20 cellular contexts compared by ENCODE assay signal in the genomic region with DNA sequence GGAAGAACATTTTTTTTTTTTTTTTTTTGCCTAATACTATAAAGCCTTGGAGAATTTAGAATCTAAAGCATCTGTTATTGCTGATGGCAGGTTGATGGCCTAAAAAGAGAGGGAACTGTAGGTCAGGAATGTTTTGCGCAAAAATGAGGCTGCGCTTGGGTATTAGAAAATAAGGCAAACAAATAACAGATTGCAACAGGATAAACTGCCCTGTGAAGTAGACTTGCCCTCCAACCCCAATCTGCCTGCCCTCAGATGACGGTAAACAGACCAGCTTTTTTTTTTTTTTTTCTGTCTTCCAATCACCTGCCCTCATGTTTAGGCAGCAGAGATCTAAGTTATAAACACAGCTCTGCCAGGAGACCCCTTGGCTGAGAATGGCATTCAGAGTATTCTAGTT. TPM values are rescaled to one million over a fixed set of nuclear protein-coding genes. Genes with fewer than 3 reads are reported as not detected.
DNase-seq lines count a peak whose midpoint lies in the region; ATAC-seq and TF ChIP-seq lines count a peak whose summit lies in the region.
"Had no signal": no experiment of that assay in that cellular context is flagged by ENCODE, and none has a peak within 500 bp of the region (broad histone marks: within the 10 kb centered on the region; RNA-seq: fewer than 3 reads in every experiment).

No MANE protein-coding gene starts in this region.

- H3K79me2 ChIP-seq in H9 (ENCODE audit: insufficient read depth, low read length): peaks cover 5% of the 10 kb centered on the region

- H3K27me3 Mint-ChIP-seq in WTC11 (ENCODE audit: low read depth): no peaks in the 10 kb centered on the region
- no peaks in the 10 kb centered on the region for H3K27me3 Mint-ChIP-seq in H9 (ENCODE audit: low read depth)

- H3K9me3 Mint-ChIP-seq in WTC11 (no peaks in the 10 kb centered on the region), H9 (no peaks in the 10 kb centered on the region)

- CTCF ChIA-PET in HEK293 (lab: Yijun Ruan, JAX) (interaction anchor here (0.6 to 11.9 kb wide), 3 partner anchors 25 to 648 kb away, joined by 3 to 406 read pairs (median 3); a partner anchor contains a TSS), WTC11 (lab: Charles Lee) (interaction anchor here (1.1 to 5.9 kb wide), 3 partner anchors 52 to 86 kb away, joined by 4 to 178 read pairs (median 99); a partner anchor contains a TSS)

- peak; percentile 75 for DNase-seq in NCI-H2227 treated with DMSO at 0.1 percent for 48 hours (lab: John Stamatoyannopoulos, UW)
- no peak for DNase-seq in WTC11 (ENCODE audit: low spot score)
- peak in 2 of 3 donors; percentile 69 to 81 for DNase-seq in right lobe of liver
- DNase-seq in SKM-1 (lab: John Stamatoyannopoulos, UW; ENCODE audit: unreplicated experiment): no peak
- no peak for DNase-seq in body of pancreas
- DNase-seq in Kasumi-1 (lab: John Stamatoyannopoulos, UW): no peak
- no peak for DNase-seq in H9
- DNase-seq: C1 segment of cervical spinal cord; GF-D8; IMR-90; Karpas-422; MM.1S; NCI-H1092 treated with DMSO at 0.1 percent for 48 hours; NCI-H187 treated with DMSO at 0.1 percent for 48 hours; NCI-H510A treated with DMSO at 0.1 percent for 48 hours; NK-92 treated with Interleukin-12 subunit alpha and Interleukin-12 subunit beta, amount 100 ng/mL, for 24 hours; PC-9 had no signal

- no peaks in the 10 kb centered on the region for H3K9me3 ChIP-seq in HEK293 (ENCODE audit: control insufficient read depth, insufficient read depth, low read depth, low read length)
- no peaks in the 10 kb centered on the region for H3K9me3 ChIP-seq in right lobe of liver
- no peaks in the 10 kb centered on the region for H3K9me3 ChIP-seq in body of pancreas
- H3K9me3 ChIP-seq in H9 (ENCODE audit: control insufficient read depth, low read depth, low read length): no peaks in the 10 kb centered on the region
- H3K9me3 ChIP-seq: A549, SJSA1 had no signal

- H3K27ac ChIP-seq in HEK293 (ENCODE audit: extremely low read depth, low read depth, low read length) (no peak overlapping the region), right lobe of liver (peak overlapping the region; percentile 35 to 90 (median 82)), body of pancreas (no peak overlapping the region), H9 (ENCODE audit: insufficient read length, low read depth, low read length) (no peak overlapping the region)
- H3K27ac ChIP-seq: PC-9, SJSA1 had no signal

- H3K4me3 ChIP-seq in HEK293 (ENCODE audit: low read depth, low read length): no peak overlapping the region
- no peak overlapping the region for H3K4me3 ChIP-seq in right lobe of liver
- no peak overlapping the region for H3K4me3 ChIP-seq in body of pancreas
- H3K4me3 ChIP-seq: A549, PC-9, SJSA1 had no signal

- H3K9ac ChIP-seq in H9 (ENCODE audit: extremely low read depth, insufficient read length, low read length): no peak overlapping the region

- no peak overlapping the region for H2AK5ac ChIP-seq in H9 (ENCODE audit: insufficient read length, low read length)

- no peak for ATAC-seq in WTC11
- ATAC-seq in right lobe of liver: peak; percentile 24 to 57 (median 30)
- ATAC-seq in body of pancreas: no peak
- ATAC-seq: A549 had no signal

- H3K4me1 Mint-ChIP-seq in WTC11: peaks cover 33% of the 10 kb centered on the region
- H3K4me1 Mint-ChIP-seq in H9: peaks cover 10 to 18% of the 10 kb centered on the region in 2 experiments

- intact Hi-C loops in right lobe of liver (cut with DNase I): loop anchor here (5.0 kb wide), 2 partner anchors 83 to 88 kb away; a partner anchor contains a TSS
- intact Hi-C loops in body of pancreas (cut with DNase I): loop anchor here (5.0 to 10.0 kb wide), 2 partner anchors 65 to 78 kb away; a partner anchor contains a TSS

- H3K14ac ChIP-seq in H9 (ENCODE audit: insufficient read depth, low read length): no peak overlapping the region

- H2BK20ac ChIP-seq in H9 (ENCODE audit: low read depth, low read length, poor library complexity, severe bottlenecking): no peak overlapping the region

- H4K8ac ChIP-seq in H9 (replicated peaks; ENCODE audit: insufficient read length, low read depth, low read length): no peak overlapping the region

- H3K23me2 ChIP-seq in H9 (ENCODE audit: insufficient read length, low read depth, low read length, poor library complexity, severe bottlenecking): no peaks in the 10 kb centered on the region

- H3K36me3 Mint-ChIP-seq in WTC11 (peaks cover 2% of the 10 kb centered on the region), H9 (ENCODE audit: insufficient read depth in 1 of 3, low read depth in 3 of 3) (peaks cover 0 to 3% (median 2%) of the 10 kb centered on the region in 3 experiments; a peak in 2 of 7 replicates)

- no peak overlapping the region for H3K56ac ChIP-seq in H9 (ENCODE audit: insufficient read length, low read depth, low read length)

- no peak overlapping the region for H2BK5ac ChIP-seq in H9 (ENCODE audit: insufficient read length, low read length)

- no peak overlapping the region for H3K18ac ChIP-seq in H9 (ENCODE audit: insufficient read length, low read depth, low read length)

- no peak overlapping the region for H4K91ac ChIP-seq in H9 (ENCODE audit: insufficient read length, low read depth, low read length)

- no peak overlapping the region for H2AFZ ChIP-seq in H9 (ENCODE audit: low read length)
- H2AFZ ChIP-seq: PC-9 had no signal

- no peak overlapping the region for H2BK15ac ChIP-seq in H9 (ENCODE audit: low read depth, low read length)

- WGBS in right lobe of liver (ENCODE audit: insufficient coverage, low coverage, low lambda C conversion rate, missing lambda C conversion rate): 23% methylated on average over 3 of the region's 3 CpGs
- 75 to 94% methylated on average over 3 of the region's 3 CpGs for WGBS in body of pancreas, 2 donors
- WGBS in H9 (ENCODE audit: extremely low coverage, insufficient read length, low lambda C conversion rate): no CpG with 5 or more reads among the region's 3 CpGs

- H3K4me2 ChIP-seq in H9 (ENCODE audit: insufficient read depth, insufficient read length, low read length): no peak overlapping the region
- H3K4me2 ChIP-seq: A549, PC-9 had no signal

- no peak for TF ChIP-seq CTCF in HEK293 (tag by site-specific recombination; IDR thresholded peaks at IDR 0.05)
- no peak for TF ChIP-seq CTCF in WTC11 (IDR thresholded peaks at IDR 0.05)
- TF ChIP-seq CTCF in right lobe of liver (IDR thresholded peaks at IDR 0.05): no peak
- TF ChIP-seq CTCF in body of pancreas (IDR thresholded peaks at IDR 0.05): no peak
- no peak for TF ChIP-seq CTCF in H9 (conservative IDR thresholded peaks at IDR 0.05)

- H3K36me3 ChIP-seq in HEK293 (ENCODE audit: control insufficient read depth in 2 of 2, insufficient read depth in 1 of 2, low read length in 2 of 2) (no peaks in the 10 kb centered on the region), right lobe of liver (no peaks in the 10 kb centered on the region), body of pancreas (replicated peaks in 1 of 2; ENCODE audit: insufficient read depth in 1 of 2, low read depth in 2 of 2) (no peaks in the 10 kb centered on the region)
- H3K36me3 ChIP-seq: SJSA1 had no signal

- H3K23ac ChIP-seq in H9 (ENCODE audit: insufficient read length, low read depth, low read length): no peak overlapping the region

- H3K27ac Mint-ChIP-seq in WTC11 (no peak overlapping the region), H9 (no peak overlapping the region)

- H3K27me3 ChIP-seq in right lobe of liver (no peaks in the 10 kb centered on the region), body of pancreas (no peaks in the 10 kb centered on the region), H9 (ENCODE audit: insufficient read depth, low read length) (no peaks in the 10 kb centered on the region)
- H3K27me3 ChIP-seq: SJSA1 had no signal

- POLR2A ChIA-PET in HEK293 (lab: Yijun Ruan, JAX): interaction anchor here (0.6 kb wide), 1 partner anchor 111 kb away, joined by 3 read pairs; no protein-coding TSS in a partner anchor
- POLR2A ChIA-PET in WTC11 (lab: Charles Lee): no interaction called here

- H3K4me1 ChIP-seq in HEK293 (ENCODE audit: control insufficient read depth, insufficient read depth, low read length): peaks cover 3% of the 10 kb centered on the region; the same call in 1 of the 2 replicates
- H3K4me1 ChIP-seq in right lobe of liver: peaks cover 0 to 86% (median 41%) of the 10 kb centered on the region in 4 donors
- H3K4me1 ChIP-seq in body of pancreas: peaks cover 19% of the 10 kb centered on the region
- peaks cover 2% of the 10 kb centered on the region; the same call in 1 of the 2 replicates for H3K4me1 ChIP-seq in H9 (ENCODE audit: insufficient read depth, low read length)

- no peaks in the 10 kb centered on the region for H3K79me1 ChIP-seq in H9 (ENCODE audit: insufficient read depth, low read depth, low read length, poor library complexity, severe bottlenecking)

- H3K4me3 Mint-ChIP-seq in WTC11 (no peak overlapping the region), H9 (no peak overlapping the region)

- no peak overlapping the region for H3K4ac ChIP-seq in H9 (ENCODE audit: low read depth, low read length)

- H4K5ac ChIP-seq in H9 (ENCODE audit: insufficient read length, low read depth, low read length): no peak overlapping the region

- H2BK120ac ChIP-seq in H9 (ENCODE audit: low read depth, low read length, poor library complexity, severe bottlenecking): no peak overlapping the region

- no peaks in the 10 kb centered on the region for H4K20me1 ChIP-seq in H9 (ENCODE audit: control insufficient read depth, insufficient read depth, insufficient read length)

- no peak overlapping the region for H3T11ph ChIP-seq in H9 (ENCODE audit: low read length)

- H2BK12ac ChIP-seq in H9 (ENCODE audit: insufficient read length, low read depth, low read length): no peak overlapping the region

- TF ChIP-seq POLR2A in right lobe of liver (IDR thresholded peaks at IDR 0.05) (no peak), body of pancreas (IDR thresholded peaks at IDR 0.05) (no peak)

TF ChIP-seq in HEK293, 187 proteins besides CTCF, POLR2A, EP300 and RAD21 (continues in another document):
- TF ChIP-seq YY2 (tag by site-specific recombination; IDR thresholded peaks at IDR 0.05): no peak

TF ChIP-seq in WTC11, 78 proteins besides CTCF, POLR2A, EP300 and RAD21 (continues in another document):
- TF ChIP-seq, protein P1, sequence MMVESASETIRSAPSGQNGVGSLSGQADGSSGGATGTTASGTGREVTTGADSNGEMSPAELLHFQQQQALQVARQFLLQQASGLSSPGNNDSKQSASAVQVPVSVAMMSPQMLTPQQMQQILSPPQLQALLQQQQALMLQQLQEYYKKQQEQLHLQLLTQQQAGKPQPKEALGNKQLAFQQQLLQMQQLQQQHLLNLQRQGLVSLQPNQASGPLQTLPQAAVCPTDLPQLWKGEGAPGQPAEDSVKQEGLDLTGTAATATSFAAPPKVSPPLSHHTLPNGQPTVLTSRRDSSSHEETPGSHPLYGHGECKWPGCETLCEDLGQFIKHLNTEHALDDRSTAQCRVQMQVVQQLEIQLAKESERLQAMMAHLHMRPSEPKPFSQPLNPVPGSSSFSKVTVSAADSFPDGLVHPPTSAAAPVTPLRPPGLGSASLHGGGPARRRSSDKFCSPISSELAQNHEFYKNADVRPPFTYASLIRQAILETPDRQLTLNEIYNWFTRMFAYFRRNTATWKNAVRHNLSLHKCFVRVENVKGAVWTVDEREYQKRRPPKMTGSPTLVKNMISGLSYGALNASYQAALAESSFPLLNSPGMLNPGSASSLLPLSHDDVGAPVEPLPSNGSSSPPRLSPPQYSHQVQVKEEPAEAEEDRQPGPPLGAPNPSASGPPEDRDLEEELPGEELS (CRISPR knock-in tag; IDR thresholded peaks at IDR 0.05): no peak

RNA-seq across cellular contexts. Expression of a gene that starts 3.8 kb away (rescaled TPM):
- total RNA-seq in WTC11 (2021): 47.9 to 58.5 TPM (median 58.3 TPM) in 3 replicates
- 10 to 100 TPM; 14.1 to 18.6 (median 17.5) TPM for total RNA-seq in right lobe of liver
- 10 to 100 TPM; 12.2 to 19.4 TPM for total RNA-seq in body of pancreas
- 50.6 and 54.1 TPM in 2 replicates for total RNA-seq in H9 (2021)

Comparison
In these comparisons a context has a peak if more than half of its experiments do, and no peak if none do; other contexts are left out.
1. H3K27ac ChIP-seq: peak in right lobe of liver (3 of 3); none in HEK293 (single experiment), body of pancreas (0 of 4) and H9 (single experiment).
2. DNase-seq: peak in NCI-H2227 treated with DMSO at 0.1 percent for 48 hours (single experiment) and right lobe of liver (2 of 3); none in WTC11 (single experiment), SKM-1 (single experiment), body of pancreas (0 of 4), Kasumi-1 (0 of 2) and H9 (single experiment).
3. ATAC-seq: peak in right lobe of liver (4 of 4); none in WTC11 (single experiment) and body of pancreas (single experiment).